Comparison of ENCODE assay signal across 8 cellular contexts in the genomic region with DNA sequence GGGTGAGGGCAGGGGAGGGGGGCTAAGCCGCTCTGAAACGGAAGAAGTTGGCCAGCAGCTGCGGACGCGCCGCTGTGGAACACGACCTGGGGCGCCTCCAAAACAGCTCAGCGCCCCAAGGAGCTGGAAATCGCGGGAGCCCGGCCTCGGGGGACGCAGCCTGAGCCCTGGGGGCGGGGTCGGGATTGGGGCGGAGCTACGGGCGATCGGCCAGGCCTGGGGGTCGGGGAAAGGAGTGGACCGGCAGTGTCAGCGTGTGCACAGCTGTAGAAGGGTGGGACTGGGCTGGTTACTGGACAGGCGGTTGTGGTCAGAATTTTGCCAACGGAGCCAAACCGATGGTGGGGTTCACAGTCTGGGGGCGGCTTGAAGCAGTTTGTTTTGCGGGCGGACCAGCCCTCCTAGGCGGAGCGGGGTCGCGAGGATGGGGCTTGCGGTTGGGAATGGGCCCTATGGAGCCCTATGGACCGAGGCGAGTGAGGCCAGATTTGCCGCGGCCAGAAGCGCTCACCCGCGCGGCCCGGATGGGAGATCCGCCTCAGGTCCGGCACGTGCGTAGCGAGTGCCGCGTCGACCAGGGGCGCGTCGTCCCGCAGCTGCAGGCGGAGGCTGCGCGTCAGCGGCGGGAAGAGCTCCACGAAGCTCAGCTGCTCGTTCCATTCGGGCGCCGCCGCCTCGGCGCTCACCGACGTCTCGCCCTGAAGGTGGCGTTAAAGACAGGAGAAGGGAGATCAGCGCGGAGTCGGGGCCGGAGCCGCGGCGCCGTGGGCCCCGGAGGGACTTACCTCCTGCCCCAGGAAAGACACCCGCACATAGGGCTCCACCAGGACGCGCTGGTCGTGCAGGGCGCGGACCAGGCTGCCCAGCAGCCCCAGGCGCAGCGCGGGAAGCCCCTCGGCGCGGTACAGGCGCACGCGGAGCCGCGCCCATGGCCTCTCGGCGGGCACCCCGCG. TPM values are rescaled to one million over a fixed set of nuclear protein-coding genes. Genes with fewer than 3 reads are reported as not detected.
DNase-seq lines count a peak whose midpoint lies in the region; ATAC-seq and TF ChIP-seq lines count a peak whose summit lies in the region.

No MANE protein-coding gene starts in this region.

- no peaks in the 10 kb centered on the region for H3K36me3 ChIP-seq in CD8-positive, alpha-beta memory T cell (ENCODE audit: insufficient read depth, low read length)
- H3K36me3 ChIP-seq in osteoblast (ENCODE audit: insufficient read depth, low read length) (no peaks in the 10 kb centered on the region), testis (ENCODE audit: low read depth, missing control alignments) (no peaks in the 10 kb centered on the region)

- no peaks in the 10 kb centered on the region for H4K20me1 ChIP-seq in osteoblast (ENCODE audit: insufficient read depth, low read length)

- H3K4me1 ChIP-seq in CD8-positive, alpha-beta memory T cell (ENCODE audit: insufficient read depth, low read length), result peaks cover 9% of the 10 kb centered on the region
- peaks cover 7% of the 10 kb centered on the region for H3K4me1 ChIP-seq in osteoblast (ENCODE audit: insufficient read depth, low read length)
- peaks cover 10% of the 10 kb centered on the region for H3K4me1 ChIP-seq in testis

- H3K4me2 ChIP-seq in osteoblast (ENCODE audit: insufficient read depth, low read length), result peak overlapping the region; percentile 81

- in situ Hi-C loops in SK-MEL-5 (cut with HindIII; ENCODE audit: low pct_unique_long_range_greater_than_20kb, low sequenced_read_pairs), result no loop called here

- intact Hi-C loops in testis (cut with DNase I; ENCODE audit: low total_unique reads), result no loop called here

- peak overlapping the region; percentile 64 to 90 (median 81) for H3K4me3 Mint-ChIP-seq in CD8-positive, alpha-beta memory T cell

- no peak for TF ChIP-seq POLR2A in testis (IDR thresholded peaks at IDR 0.05)

- WGBS in testis, 2 donors, result 1% methylated on average over 41 to 97 of the region's 102 CpGs

- H3K9me3 ChIP-seq in CD8-positive, alpha-beta memory T cell (ENCODE audit: low read length), result no peaks in the 10 kb centered on the region
- no peaks in the 10 kb centered on the region for H3K9me3 ChIP-seq in osteoblast (ENCODE audit: low read depth, low read length)
- H3K9me3 ChIP-seq in testis, result no peaks in the 10 kb centered on the region

- DNase-seq in CD8-positive, alpha-beta memory T cell, result peak; percentile 64 to 86 (median 71)
- DNase-seq in SK-MEL-5 (ENCODE audit: low read depth, low spot score) (peak; percentile 65), glomerular visceral epithelial cell (ENCODE audit: extremely low spot score) (peak; percentile 69), osteoblast (ENCODE audit: insufficient read length, low spot score, missing footprints) (peak; percentile 96), testis (peak; percentile 80)
- peak; percentile 58 for DNase-seq in activated gamma-delta T cell treated with anti-CD3 and anti-CD28 coated beads, Interleukin-2, amount 50 U/mL, for 16 hours (ENCODE audit: low read depth)

- peak overlapping the region; percentile 74 for H3K4me3 ChIP-seq in CD8-positive, alpha-beta memory T cell (ENCODE audit: low read length)
- H3K4me3 ChIP-seq in osteoblast (ENCODE audit: insufficient read depth, low read length) (peak overlapping the region; percentile 55), testis (peak overlapping the region; percentile 21 to 32)

- no peak overlapping the region for H3K27ac ChIP-seq in CD8-positive, alpha-beta memory T cell (ENCODE audit: low read depth, low read length)
- H3K27ac ChIP-seq in osteoblast (ENCODE audit: low read depth, low read length) (no peak overlapping the region), testis (no peak overlapping the region)

- peak overlapping the region in 6 of 8 donors; percentile 7 to 88 (median 38) for H3K27ac Mint-ChIP-seq in CD8-positive, alpha-beta memory T cell

- H3K27me3 ChIP-seq in CD8-positive, alpha-beta memory T cell (ENCODE audit: insufficient read depth, low read length, poor library complexity, severe bottlenecking), result peaks cover 12% of the 10 kb centered on the region
- H3K27me3 ChIP-seq in osteoblast (ENCODE audit: insufficient read depth, low read length) (peaks cover 25% of the 10 kb centered on the region), testis (no peaks in the 10 kb centered on the region)

- no peaks in the 10 kb centered on the region for H3K9me3 Mint-ChIP-seq in CD8-positive, alpha-beta memory T cell

- peaks cover 16 to 23% of the 10 kb centered on the region in 2 donors for H3K27me3 Mint-ChIP-seq in CD8-positive, alpha-beta memory T cell

- TF ChIP-seq CTCF in osteoblast (IDR thresholded peaks at IDR 0.05; ENCODE audit: extremely low read depth, low read depth, low read length), result peak; percentile 22
- peak in 2 of 3 experiments; percentile 31 to 34 for TF ChIP-seq CTCF in testis (IDR thresholded peaks at IDR 0.05)

- H3K4me1 Mint-ChIP-seq in CD8-positive, alpha-beta memory T cell, result peaks cover 5 to 15% (median 10%) of the 10 kb centered on the region in 3 donors

- peak; percentile 42 for ATAC-seq in HG03442 (IDR thresholded peaks at IDR 0.05; ENCODE audit: unreplicated experiment)
- ATAC-seq in GM19035 (IDR thresholded peaks at IDR 0.05; ENCODE audit: unreplicated experiment), result no peak

- POLR2A ChIA-PET in CD8-positive, alpha-beta memory T cell (lab: Charles Lee), result interaction anchor here (0.6 to 0.9 kb wide), 4 partner anchors 16 to 141 kb away, joined by 3 to 5 read pairs (median 4); a partner anchor contains a TSS

- CTCF ChIA-PET in CD8-positive, alpha-beta memory T cell (lab: Charles Lee), result interaction anchor here (0.5 to 5.4 kb wide), 35 partner anchors 10 to 353 kb away, joined by 3 to 55 read pairs (median 3); a partner anchor contains a TSS

- H3K79me2 ChIP-seq in osteoblast (ENCODE audit: insufficient read depth, low read length), result no peaks in the 10 kb centered on the region

- H3K36me3 Mint-ChIP-seq in CD8-positive, alpha-beta memory T cell, result peaks cover 0 to 1% (median 0%) of the 10 kb centered on the region in 3 donors

- peak overlapping the region; percentile 62 for H2AFZ ChIP-seq in osteoblast (ENCODE audit: low read length)

RNA-seq across cellular contexts. Expression of a gene that starts 14.3 kb away (rescaled TPM):
- total RNA-seq in CD8-positive, alpha-beta memory T cell, result 1 to 10 TPM; 2.1 TPM
- polyA plus RNA-seq in CD8-positive, alpha-beta memory T cell, result 1.1 TPM
- 1.8 and 2.7 TPM in 2 replicates for total RNA-seq in SK-MEL-5 (2014; rRNA removed; shearing (Covaris generic))
- polyA plus RNA-seq in SK-MEL-5 (2015; cell fraction: cytosol; rRNA removed), result 2.5 and 3.7 TPM in 2 replicates
- 3.0 and 11.2 TPM in 2 replicates for polyA plus RNA-seq in SK-MEL-5 (2015; cell fraction: nucleus; rRNA removed)
- total RNA-seq in osteoblast (3.2 and 4.0 TPM in 2 replicates), testis (10 to 100 TPM; 21.6 to 49.0 TPM)
- polyA plus RNA-seq in testis (ENCODE audit: insufficient read depth, low read depth, low replicate concordance), result 39.0 TPM

RNA-seq across cellular contexts. Expression of a gene that starts 59.4 kb away (rescaled TPM):
- total RNA-seq in CD8-positive, alpha-beta memory T cell, result 100 to 1,000 TPM; 136 to 137 TPM
- 114 TPM for polyA plus RNA-seq in CD8-positive, alpha-beta memory T cell
- 373 and 383 TPM in 2 replicates for total RNA-seq in SK-MEL-5 (2014; rRNA removed; shearing (Covaris generic))
- polyA plus RNA-seq in SK-MEL-5 (2015; cell fraction: cytosol; rRNA removed), result 455 and 490 TPM in 2 replicates
- polyA plus RNA-seq in SK-MEL-5 (2015; cell fraction: nucleus; rRNA removed), result 535 and 718 TPM in 2 replicates
- total RNA-seq in osteoblast, result 475 and 538 TPM in 2 replicates
- 100 to 1,000 TPM; 337 to 338 TPM for total RNA-seq in testis
- 493 TPM for polyA plus RNA-seq in testis (ENCODE audit: insufficient read depth, low read depth, low replicate concordance)
